26 cellular contexts compared by ENCODE assay signal in the genomic region with DNA sequence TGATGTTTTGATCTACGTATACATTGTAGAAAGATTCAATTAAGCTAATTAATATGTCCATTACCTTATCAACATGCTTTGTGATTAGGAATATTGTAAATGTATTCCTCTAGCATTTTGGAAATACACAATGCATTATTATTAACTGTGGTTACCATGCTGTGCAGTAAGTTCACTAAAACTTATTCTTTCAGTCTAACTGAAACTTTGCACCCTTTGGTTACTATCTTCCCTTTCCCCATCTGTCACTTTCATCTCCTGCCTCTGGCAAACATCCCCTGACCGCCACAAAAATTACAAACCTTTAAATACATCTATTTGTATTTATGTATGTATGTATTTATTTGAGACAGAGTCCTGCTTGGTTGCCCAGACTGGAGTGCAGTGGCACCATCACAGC.
"Had no signal": no experiment of that assay in that cellular context is flagged by ENCODE, and none has a peak within 500 bp of the region (broad histone marks: within the 10 kb centered on the region; RNA-seq: fewer than 3 reads in every experiment).

No MANE protein-coding gene starts in this region.

- FAIRE-seq: endothelial cell of umbilical vein had no signal

- H3K9me3 Mint-ChIP-seq: dendritic cell treated with granulocyte-macrophage colony-stimulating factor and Interleukin-4, amounts not matched to agents 40 ng/mL and 50 ng/mL, for 4 days; effector memory CD8-positive, alpha-beta T cell; endodermal cell had no signal

- H3K9me3 ChIP-seq: colonic mucosa, esophagus muscularis mucosa, esophagus squamous epithelium, gastrocnemius medialis, gastroesophageal sphincter, heart right ventricle had no signal

- DNase-seq: colonic mucosa; cortex of kidney; dermis blood vessel endothelial cell; dorsolateral prefrontal cortex; effector CD4-positive, alpha-beta T cell; effector CD8-positive, alpha-beta T cell; effector memory CD4-positive, alpha-beta T cell; effector memory CD8-positive, alpha-beta T cell; endodermal cell; erythroblast; esophagus squamous epithelium; foreskin fibroblast; foreskin keratinocyte; foreskin melanocyte; gastrocnemius medialis; glutamatergic neuron; head of caudate nucleus; heart left ventricle; heart right ventricle had no signal

- H3K36me3 ChIP-seq: colonic mucosa, esophagus muscularis mucosa, esophagus squamous epithelium, gastrocnemius medialis, gastroesophageal sphincter, heart left ventricle, heart right ventricle had no signal

- H3K4me3 ChIP-seq: colonic mucosa, coronary artery, dorsolateral prefrontal cortex, esophagus muscularis mucosa, esophagus squamous epithelium, gastrocnemius medialis, gastroesophageal sphincter, heart left ventricle, heart right ventricle had no signal

- H3K4me3 Mint-ChIP-seq: dendritic cell treated with granulocyte-macrophage colony-stimulating factor and Interleukin-4, amounts not matched to agents 40 ng/mL and 50 ng/mL, for 4 days; effector memory CD8-positive, alpha-beta T cell; endodermal cell had no signal

- H3K4me1 ChIP-seq: colonic mucosa, esophagus muscularis mucosa, esophagus squamous epithelium, foreskin keratinocyte, gastrocnemius medialis, gastroesophageal sphincter, heart left ventricle, heart right ventricle had no signal

- H3K4me1 Mint-ChIP-seq: endodermal cell had no signal

- ATAC-seq: effector memory CD8-positive, alpha-beta T cell; esophagus mucosa; foreskin keratinocyte; gastrocnemius medialis; gastroesophageal sphincter; heart left ventricle; heart right ventricle had no signal

- H3K27ac Mint-ChIP-seq: dendritic cell treated with granulocyte-macrophage colony-stimulating factor and Interleukin-4, amounts not matched to agents 40 ng/mL and 50 ng/mL, for 4 days; effector memory CD8-positive, alpha-beta T cell; endodermal cell had no signal

- H3K27ac ChIP-seq: colonic mucosa, coronary artery, dorsolateral prefrontal cortex, epithelial cell of prostate, esophagus muscularis mucosa, esophagus squamous epithelium, foreskin keratinocyte, gastrocnemius medialis, gastroesophageal sphincter, heart left ventricle, heart right ventricle had no signal

- H3K27me3 Mint-ChIP-seq: dendritic cell treated with granulocyte-macrophage colony-stimulating factor and Interleukin-4, amounts not matched to agents 40 ng/mL and 50 ng/mL, for 4 days; effector memory CD8-positive, alpha-beta T cell had no signal

- H3K27me3 ChIP-seq: colonic mucosa, esophagus muscularis mucosa, esophagus squamous epithelium, foreskin keratinocyte, gastrocnemius medialis, gastroesophageal sphincter, heart left ventricle, heart right ventricle had no signal
